Comparison of ENCODE assay signal across 22 cellular contexts in the genomic region with DNA sequence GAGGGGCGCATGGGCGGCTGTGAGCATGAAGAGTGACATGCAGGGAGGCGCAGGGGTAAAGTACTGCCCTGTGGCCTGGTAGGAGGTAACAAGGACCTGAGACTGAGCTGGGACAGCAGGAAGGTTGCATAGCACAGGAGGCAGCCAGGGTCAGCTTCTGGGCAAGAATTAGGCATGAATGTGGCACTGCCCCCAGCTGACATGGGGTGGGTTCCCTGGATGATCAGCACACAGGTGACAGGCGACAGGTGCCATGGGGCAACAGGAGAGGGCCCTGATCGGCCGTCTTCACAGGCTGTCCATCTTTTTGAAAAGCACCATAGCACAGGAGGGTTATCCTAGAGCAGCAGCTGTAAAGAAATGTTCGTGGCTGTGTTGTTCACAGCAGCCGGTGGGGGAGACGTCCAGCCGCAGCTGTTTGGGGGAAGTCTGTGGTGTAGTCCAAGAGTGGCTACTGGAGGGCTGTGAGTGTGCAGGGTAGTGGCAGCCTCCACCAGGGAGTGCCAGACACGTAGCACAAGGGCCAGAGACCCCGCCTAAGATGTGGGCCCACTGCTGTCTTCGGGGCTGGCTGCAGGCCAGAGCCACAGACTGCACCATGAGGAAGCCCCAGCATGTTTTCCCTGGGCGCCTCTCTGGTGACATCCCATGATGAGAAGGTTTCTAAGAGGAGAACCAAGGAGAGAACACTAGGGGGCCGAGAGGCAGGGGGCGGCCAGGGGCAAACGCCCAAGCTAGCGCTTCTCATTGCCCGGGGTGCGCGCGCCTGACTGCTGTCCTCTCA. TPM values are rescaled to one million over a fixed set of nuclear protein-coding genes. Genes with fewer than 3 reads are reported as not detected.
DNase-seq lines count a peak whose midpoint lies in the region; ATAC-seq and TF ChIP-seq lines count a peak whose summit lies in the region.
"Had no signal": no experiment of that assay in that cellular context is flagged by ENCODE, and none has a peak within 500 bp of the region (broad histone marks: within the 10 kb centered on the region; RNA-seq: fewer than 3 reads in every experiment).

No MANE protein-coding gene starts in this region.

- no peak overlapping the region for H2BK5ac ChIP-seq in IMR-90 (ENCODE audit: low read depth, low read length, poor library complexity, severe bottlenecking)

- H3K4me1 Mint-ChIP-seq in Calu3 (ENCODE audit: low read depth, unreplicated experiment) (no peaks in the 10 kb centered on the region), WTC11 (no peaks in the 10 kb centered on the region), T-helper 17 cell (peaks cover 4% of the 10 kb centered on the region)
- H3K4me1 Mint-ChIP-seq: memory B cell had no signal

- peaks cover 0 to 2% of the 10 kb centered on the region in 2 experiments; a peak in 1 of 4 replicates for H3K79me1 ChIP-seq in IMR-90 (ENCODE audit: low read depth in 1 of 2, low read length in 2 of 2)

- H3K4me3 ChIP-seq in IMR-90 (ENCODE audit: insufficient read depth, low read depth, low read length) = no peak overlapping the region
- no peak overlapping the region for H3K4me3 ChIP-seq in osteoblast (ENCODE audit: insufficient read depth, low read length)

- H3K36me3 Mint-ChIP-seq in Calu3 (ENCODE audit: insufficient read depth, unreplicated experiment) (peaks cover 57% of the 10 kb centered on the region), WTC11 (no peaks in the 10 kb centered on the region), T-helper 17 cell (ENCODE audit: low read depth) (peaks cover 4% of the 10 kb centered on the region)
- H3K36me3 Mint-ChIP-seq: memory B cell had no signal

- H4K20me1 ChIP-seq in IMR-90 (ENCODE audit: insufficient read depth, low read length) = no peaks in the 10 kb centered on the region
- no peaks in the 10 kb centered on the region for H4K20me1 ChIP-seq in osteoblast (ENCODE audit: insufficient read depth, low read length)

- H2AK9ac ChIP-seq in IMR-90 (replicated peaks; ENCODE audit: low read depth, low read length, poor library complexity) = peak overlapping the region; percentile 13

- no peak overlapping the region for H3K27ac ChIP-seq in IMR-90 (ENCODE audit: insufficient read depth, low read length)
- H3K27ac ChIP-seq in osteoblast (ENCODE audit: low read depth, low read length) = no peak overlapping the region

- 89% methylated on average over 12 of the region's 22 CpGs; no CpG with 5 or more reads in 1 of the 2 experiments for WGBS in IMR-90 (ENCODE audit: extremely low coverage in 2 of 2, insufficient read length in 1 of 2), 2 experiments

- CTCF ChIA-PET in Calu3 (lab: Charles Lee) (interaction anchor here (0.6 to 1.6 kb wide), 2 partner anchors 21 to 93 kb away, joined by 3 read pairs; no protein-coding TSS in a partner anchor), IMR-90 (lab: Yijun Ruan, JAX) (no interaction called here), WTC11 (lab: Charles Lee) (interaction anchor here (0.6 to 1.1 kb wide), 4 partner anchors 9 to 377 kb away, joined by 3 to 4 read pairs (median 4); partner anchors contain the start of gene CLBA1)

- no peak overlapping the region for H3K4ac ChIP-seq in IMR-90 (ENCODE audit: low read depth, low read length)

- no peak overlapping the region for H2BK15ac ChIP-seq in IMR-90 (ENCODE audit: low read depth, low read length)

- H3K9me3 Mint-ChIP-seq in Calu3 (ENCODE audit: low read depth, unreplicated experiment) (peaks cover 2% of the 10 kb centered on the region), WTC11 (no peaks in the 10 kb centered on the region)
- H3K9me3 Mint-ChIP-seq: brain; CD4-positive, alpha-beta T cell; memory B cell; T-helper 2 cell treated with Interferon-gamma antibody and Interleukin-4, amounts not matched to agents 5 μg/mL and 100 μg/mL, for 36 hours had no signal

- no peak for TF ChIP-seq POLR2A in IMR-90 (IDR thresholded peaks at IDR 0.05; ENCODE audit: low read depth, low read length)

- no peak for DNase-seq in Calu3
- no peak for DNase-seq in IMR-90
- no peak for DNase-seq in WTC11 (ENCODE audit: low spot score)
- DNase-seq in osteoblast (ENCODE audit: insufficient read length, low spot score, missing footprints) = peak; percentile 87
- DNase-seq in NCI-H2227 (lab: John Stamatoyannopoulos, UW; ENCODE audit: unreplicated experiment) = no peak
- no peak for DNase-seq in GM19240 (ENCODE audit: insufficient read length, low spot score)
- no peak for DNase-seq in T-helper 17 cell
- DNase-seq: activated effector memory CD4-positive, alpha-beta T cell treated with Interleukin-2 at 50 U/mL for 16 hours; CD4-positive, alpha-beta T cell; erythroblast; head of caudate nucleus; left cardiac atrium; NCI-H1436 treated with DMSO at 0.1 percent for 48 hours; NCI-H526 treated with DMSO at 0.1 percent for 48 hours; retina; RPMI8226; stimulated activated CD4-positive, alpha-beta T cell treated with anti-CD3 and anti-CD28 coated beads, Interleukin-4, amount 100 ng/mL, for 24 hours; stimulated activated naive CD4-positive, alpha-beta T cell had no signal

- POLR2A ChIA-PET in IMR-90 (lab: Charles Lee; ENCODE audit: unreplicated experiment) = no interaction called here
- POLR2A ChIA-PET in WTC11 (lab: Charles Lee) = no interaction called here

- H3K56ac ChIP-seq in IMR-90 (ENCODE audit: extremely low read depth, insufficient read depth, low read length) = no peak overlapping the region

- H3K79me2 ChIP-seq in osteoblast (ENCODE audit: insufficient read depth, low read length) = no peaks in the 10 kb centered on the region

- H3K27me3 ChIP-seq in IMR-90 (ENCODE audit: control insufficient read depth, insufficient read depth, low read length) (no peaks in the 10 kb centered on the region), osteoblast (ENCODE audit: insufficient read depth, low read length) (no peaks in the 10 kb centered on the region)

- H4K8ac ChIP-seq in IMR-90 (ENCODE audit: low read depth in 2 of 2, low read length in 2 of 2) = no peak overlapping the region

- H2BK20ac ChIP-seq in IMR-90 (ENCODE audit: low read depth, low read length) = no peak overlapping the region

- no peak for TF ChIP-seq RAD21 in IMR-90 (IDR thresholded peaks at IDR 0.05; ENCODE audit: low read length)

- H3K27ac Mint-ChIP-seq in Calu3 (ENCODE audit: unreplicated experiment) = peak overlapping the region; percentile 21
- H3K27ac Mint-ChIP-seq in WTC11 = peak overlapping the region; percentile 57; the same call in 1 of the 2 replicates
- H3K27ac Mint-ChIP-seq in T-helper 17 cell = no peak overlapping the region
- H3K27ac Mint-ChIP-seq: CD4-positive, alpha-beta T cell; memory B cell had no signal

- no peak overlapping the region for H3K4me2 ChIP-seq in IMR-90 (ENCODE audit: low read depth, low read length)
- H3K4me2 ChIP-seq in osteoblast (ENCODE audit: insufficient read depth, low read length) = no peak overlapping the region

- H3K4me1 ChIP-seq in IMR-90 (ENCODE audit: control insufficient read depth, insufficient read depth, low read length) = no peaks in the 10 kb centered on the region
- no peaks in the 10 kb centered on the region for H3K4me1 ChIP-seq in osteoblast (ENCODE audit: insufficient read depth, low read length)

- H3K18ac ChIP-seq in IMR-90 (ENCODE audit: low read depth, low read length) = no peak overlapping the region

- TF ChIP-seq CTCF in Calu3 (IDR thresholded peaks at IDR 0.05; ENCODE audit: unreplicated experiment) = no peak
- TF ChIP-seq CTCF in IMR-90 (conservative IDR thresholded peaks at IDR 0.05; ENCODE audit: low read depth, low read length) = no peak
- no peak for TF ChIP-seq CTCF in WTC11 (IDR thresholded peaks at IDR 0.05)
- TF ChIP-seq CTCF in osteoblast (IDR thresholded peaks at IDR 0.05; ENCODE audit: extremely low read depth, low read depth, low read length) = no peak

- ATAC-seq in IMR-90 (ENCODE audit: low read depth) (no peak), WTC11 (no peak), T-helper 17 cell (no peak)
- ATAC-seq: left cardiac atrium, SK-N-SH treated with all-trans-retinoic acid at 6 μM for 48 hours had no signal

- no peak overlapping the region for H2BK120ac ChIP-seq in IMR-90 (ENCODE audit: low read depth, low read length)

- in situ Hi-C loops in IMR-90 (cut with MboI; ENCODE audit: low sequenced_read_pairs) = no loop called here

- H4K5ac ChIP-seq in IMR-90 (ENCODE audit: low read depth, low read length) = no peak overlapping the region

- dilution Hi-C loops in IMR-90 (cut with HindIII; ENCODE audit: low sequenced_read_pairs, unreplicated experiment) = no loop called here

- no peaks in the 10 kb centered on the region for H3K27me3 Mint-ChIP-seq in Calu3 (ENCODE audit: unreplicated experiment)
- H3K27me3 Mint-ChIP-seq in WTC11 (ENCODE audit: low read depth) = no peaks in the 10 kb centered on the region
- H3K27me3 Mint-ChIP-seq in T-helper 17 cell = no peaks in the 10 kb centered on the region
- H3K27me3 Mint-ChIP-seq: brain; CD4-positive, alpha-beta T cell; memory B cell had no signal

- H3K36me3 ChIP-seq in IMR-90 (ENCODE audit: control insufficient read depth, insufficient read depth, low read length) (peaks cover 10% of the 10 kb centered on the region; the same call in 1 of the 2 replicates), osteoblast (ENCODE audit: insufficient read depth, low read length) (peaks cover 30% of the 10 kb centered on the region)

- H4K91ac ChIP-seq in IMR-90 (ENCODE audit: insufficient read depth, low read depth, low read length) = no peak overlapping the region

- H3K9me3 ChIP-seq in IMR-90 (ENCODE audit: control insufficient read depth, insufficient read depth, low read length) (no peaks in the 10 kb centered on the region), osteoblast (ENCODE audit: low read depth, low read length) (no peaks in the 10 kb centered on the region), T-helper 17 cell (ENCODE audit: control insufficient read depth, low read length, poor library complexity, severe bottlenecking) (no peaks in the 10 kb centered on the region)

- no peak overlapping the region for H3K14ac ChIP-seq in IMR-90 (replicated peaks; ENCODE audit: low read depth, low read length)

- no peak overlapping the region for H2AK5ac ChIP-seq in IMR-90 (ENCODE audit: low read depth, low read length)

- H3K4me3 Mint-ChIP-seq in Calu3 (ENCODE audit: low read depth, unreplicated experiment) (no peak overlapping the region), WTC11 (no peak overlapping the region), T-helper 17 cell (no peak overlapping the region)
- H3K4me3 Mint-ChIP-seq: brain; CD4-positive, alpha-beta T cell; memory B cell; T-helper 2 cell treated with Interferon-gamma antibody and Interleukin-4, amounts not matched to agents 5 μg/mL and 100 μg/mL, for 36 hours had no signal

- peaks cover 2% of the 10 kb centered on the region; the same call in 1 of the 2 replicates for H3K9me1 ChIP-seq in IMR-90 (ENCODE audit: insufficient read depth, low read length)

- no peak overlapping the region for H3K23ac ChIP-seq in IMR-90 (ENCODE audit: low read depth, low read length)

- no peak overlapping the region for H3K9ac ChIP-seq in IMR-90 (ENCODE audit: low read depth, low read length)

- intact Hi-C loops in Calu3 (cut with micrococcal nuclease; ENCODE audit: unreplicated experiment) = no loop called here
- intact Hi-C loops in IMR-90 (cut with micrococcal nuclease) = no loop called here

- BruUV-seq in Calu3 (replicated peaks; lab: Mats Ljungman, UMichigan) (no TSS peak), IMR-90 (replicated peaks; lab: Mats Ljungman, UMichigan) (no TSS peak)

- no peak overlapping the region for H2AFZ ChIP-seq in IMR-90 (replicated peaks; ENCODE audit: low read length, poor library complexity)
- H2AFZ ChIP-seq in osteoblast (ENCODE audit: low read length) = no peak overlapping the region

RNA-seq across cellular contexts. Expression of gene CLBA1, which starts 8.4 kb away (rescaled TPM):
- total RNA-seq in Calu3 (2022) (12.8 and 13.8 TPM in 2 replicates), IMR-90 (2012; rRNA removed) (2.2 and 2.7 TPM in 2 replicates), WTC11 (2021) (2.6 to 3.8 TPM (median 2.8 TPM) in 3 replicates), osteoblast (11.5 and 12.3 TPM in 2 replicates), T-helper 17 cell (1 to 10 TPM; 1.6 to 4.4 TPM)
- 5.2 and 6.2 TPM in 2 replicates for polyA plus RNA-seq in IMR-90 (2012; rRNA removed)
- 3.5 and 4.0 TPM in 2 replicates for polyA plus RNA-seq in IMR-90 (2012; cell fraction: cytosol; rRNA removed)
- polyA plus RNA-seq in IMR-90 (2012; cell fraction: nucleus; rRNA removed; ENCODE audit: low replicate concordance) = 10.8 and 12.0 TPM in 2 replicates

RNA-seq across cellular contexts. Expression of gene AHNAK2, which starts 15.8 kb away (rescaled TPM):
- 42.0 and 56.5 TPM in 2 replicates for total RNA-seq in Calu3 (2022)
- total RNA-seq in IMR-90 (2012; rRNA removed) = 6.7 and 7.9 TPM in 2 replicates
- 2.5 and 2.6 TPM in 2 replicates for polyA plus RNA-seq in IMR-90 (2012; rRNA removed)
- 0.93 and 1.1 TPM in 2 replicates for polyA plus RNA-seq in IMR-90 (2012; cell fraction: cytosol; rRNA removed)
- 4.5 and 7.9 TPM in 2 replicates for polyA plus RNA-seq in IMR-90 (2012; cell fraction: nucleus; rRNA removed; ENCODE audit: low replicate concordance)
- 3.3 to 3.5 TPM (median 3.4 TPM) in 3 replicates for total RNA-seq in WTC11 (2021)
- 30.8 and 31.8 TPM in 2 replicates for total RNA-seq in osteoblast
- total RNA-seq in T-helper 17 cell = not detected

RNA-seq across cellular contexts. Expression of gene CDCA4, which starts 26.9 kb away (rescaled TPM):
- total RNA-seq in Calu3 (2022) (28.9 and 32.4 TPM in 2 replicates), IMR-90 (2012; rRNA removed) (17.7 and 19.7 TPM in 2 replicates), WTC11 (2021) (55.9 to 63.3 TPM (median 58.3 TPM) in 3 replicates), osteoblast (13.3 and 13.8 TPM in 2 replicates), T-helper 17 cell (10 to 100 TPM; 16.1 to 18.4 TPM)
- polyA plus RNA-seq in IMR-90 (2012; rRNA removed) = 18.6 and 21.4 TPM in 2 replicates
- 17.8 and 18.2 TPM in 2 replicates for polyA plus RNA-seq in IMR-90 (2012; cell fraction: cytosol; rRNA removed)
- 9.9 and 13.1 TPM in 2 replicates for polyA plus RNA-seq in IMR-90 (2012; cell fraction: nucleus; rRNA removed; ENCODE audit: low replicate concordance)
